ENCODE assay signal across 8 cellular contexts in genomic region chr15:33194237-33194636, GRCh38. TPM values are rescaled to one million over a fixed set of nuclear protein-coding genes. Genes with fewer than 3 reads are reported as not detected.
DNase-seq lines count a peak whose midpoint lies in the region; ATAC-seq and TF ChIP-seq lines count a peak whose summit lies in the region.

No MANE protein-coding gene starts in this region.

- no peak for TF ChIP-seq CTCF in nephron (IDR thresholded peaks at IDR 0.05; ENCODE audit: unreplicated experiment in 3 of 3)

- H3K4me1 Mint-ChIP-seq in IgD-negative memory B cell (peaks cover 1 to 12% (median 5%) of the 10 kb centered on the region in 3 donors), nephron (peaks cover 7% of the 10 kb centered on the region)

- no peaks in the 10 kb centered on the region for H3K36me3 Mint-ChIP-seq in IgD-negative memory B cell
- H3K36me3 Mint-ChIP-seq in nephron (ENCODE audit: low read depth), result no peaks in the 10 kb centered on the region

- DNase-seq in AG20443 (ENCODE audit: low spot score) (peak; percentile 15), dermis blood vessel endothelial cell (peak; percentile 8), NCI-H2081 treated with DMSO at 0.1 percent for 48 hours (lab: John Stamatoyannopoulos, UW) (no peak), GDM1 (lab: John Stamatoyannopoulos, UW) (no peak)
- no peak for DNase-seq in activated effector memory CD4-positive, alpha-beta T cell treated with anti-CD3 and anti-CD28 coated beads, Interleukin-2, amount 50 U/mL, for 16 hours

- ATAC-seq in GM19452 (IDR thresholded peaks at IDR 0.05; ENCODE audit: unreplicated experiment), result no peak

- H3K9me3 Mint-ChIP-seq in IgD-negative memory B cell (peaks cover 0 to 10% (median 0%) of the 10 kb centered on the region in 3 donors), nephron (no peaks in the 10 kb centered on the region)

- H3K27me3 Mint-ChIP-seq in IgD-negative memory B cell (peaks cover 20% of the 10 kb centered on the region), nephron (ENCODE audit: low read depth) (peaks cover 28% of the 10 kb centered on the region)

- H3K27ac Mint-ChIP-seq in IgD-negative memory B cell (no peak overlapping the region), nephron (peak overlapping the region in 2 of 3 experiments; percentile 55 to 85)

- H3K4me3 Mint-ChIP-seq in IgD-negative memory B cell (peak overlapping the region; percentile 74 to 87 (median 80)), nephron (peak overlapping the region; percentile 84 to 87 (median 87))

RNA-seq across cellular contexts. Expression of gene FMN1, which starts 0.3 kb away (rescaled TPM):
- not detected for polyA plus RNA-seq in IgD-negative memory B cell
- 0.09 and 0.17 TPM in 2 replicates for total RNA-seq in dermis blood vessel endothelial cell

Comparison
In these comparisons a context has a peak if more than half of its experiments do, and no peak if none do; other contexts are left out.
1. DNase-seq: peak in AG20443 (single experiment) and dermis blood vessel endothelial cell (single experiment); none in NCI-H2081 treated with DMSO at 0.1 percent for 48 hours (single experiment), activated effector memory CD4-positive, alpha-beta T cell treated with anti-CD3 and anti-CD28 coated beads, Interleukin-2, amount 50 U/mL, for 16 hours (single experiment) and GDM1 (single experiment).
2. H3K27ac Mint-ChIP-seq: peak in nephron (2 of 3); none in IgD-negative memory B cell (0 of 3).